In the genomic region with DNA sequence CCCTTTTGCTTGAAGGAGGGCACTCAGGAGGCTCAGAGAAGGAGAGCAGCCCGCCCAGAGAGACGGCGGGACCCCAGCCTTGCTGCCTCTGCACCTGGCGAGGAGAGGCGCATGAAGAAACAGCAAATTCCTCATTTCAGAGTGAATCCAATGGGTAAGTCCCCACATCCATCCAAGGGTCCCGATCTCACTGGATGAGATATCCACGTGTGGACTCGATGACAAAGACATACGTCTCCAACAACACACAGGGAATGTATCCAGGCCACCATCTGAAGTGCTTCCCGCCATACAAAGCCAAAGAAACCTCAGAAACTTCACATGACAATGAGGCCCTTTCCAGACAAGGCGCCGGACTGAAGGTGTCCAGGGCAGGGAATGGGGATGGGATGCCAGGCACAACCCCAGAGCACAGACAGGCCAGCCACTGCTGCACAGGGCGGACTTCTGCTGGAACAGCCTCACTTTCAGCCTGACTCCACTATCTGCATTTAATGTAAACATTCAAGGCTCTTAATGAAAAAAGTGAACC, we compare ENCODE assay signal across 11 cellular contexts. TPM values are rescaled to one million over a fixed set of nuclear protein-coding genes. Genes with fewer than 3 reads are reported as not detected.
DNase-seq lines count a peak whose midpoint lies in the region; ATAC-seq and TF ChIP-seq lines count a peak whose summit lies in the region.
"Had no signal": no experiment of that assay in that cellular context is flagged by ENCODE, and none has a peak within 500 bp of the region (broad histone marks: within the 10 kb centered on the region; RNA-seq: fewer than 3 reads in every experiment).

No MANE protein-coding gene starts in this region.

- H3K4me2 ChIP-seq in SU-DHL-6 (ENCODE audit: low read depth, low read length, poor library complexity, severe bottlenecking): peak overlapping the region; percentile 58

- TF ChIP-seq EP300 in suprapubic skin (IDR thresholded peaks at IDR 0.05): no peak

- no peaks in the 10 kb centered on the region for H3K36me3 ChIP-seq in SU-DHL-6 (ENCODE audit: low read length)
- H3K36me3 ChIP-seq in prostate gland: no peaks in the 10 kb centered on the region
- peaks cover 4% of the 10 kb centered on the region for H3K36me3 ChIP-seq in suprapubic skin

- H3K4me1 Mint-ChIP-seq in T-helper 1 cell treated with Interleukin-12 subunit alpha and Interleukin-12 subunit beta and Interleukin-4 antibody, amounts not matched to agents 30 μg/mL and 1 μg/mL, for 36 hours (ENCODE audit: low read depth): peaks cover 78% of the 10 kb centered on the region
- H3K4me1 Mint-ChIP-seq in effector memory CD8-positive, alpha-beta T cell (ENCODE audit: low read depth in 2 of 2): peaks cover 82 to 89% of the 10 kb centered on the region in 2 donors

- no peak for ATAC-seq in effector memory CD8-positive, alpha-beta T cell (replicated peaks)

- no peaks in the 10 kb centered on the region for H3K27me3 Mint-ChIP-seq in T-helper 1 cell treated with Interleukin-12 subunit alpha and Interleukin-12 subunit beta and Interleukin-4 antibody, amounts not matched to agents 30 μg/mL and 1 μg/mL, for 36 hours (ENCODE audit: low read depth)
- no peaks in the 10 kb centered on the region for H3K27me3 Mint-ChIP-seq in effector memory CD8-positive, alpha-beta T cell

- H3K79me2 ChIP-seq in SU-DHL-6 (ENCODE audit: insufficient read depth, low read length): peaks cover 98% of the 10 kb centered on the region

- intact Hi-C loops in prostate gland (cut with DNase I): no loop called here

- H3K9ac ChIP-seq in SU-DHL-6 (ENCODE audit: low read length): peak overlapping the region; percentile 23

- TF ChIP-seq CTCF in SU-DHL-6 (IDR thresholded peaks at IDR 0.05; ENCODE audit: insufficient read depth, low read length, poor library complexity, severe bottlenecking) (no peak), prostate gland (IDR thresholded peaks at IDR 0.05) (no peak), suprapubic skin (IDR thresholded peaks at IDR 0.05) (no peak)

- peak overlapping the region; percentile 68 for H3K27ac Mint-ChIP-seq in T-helper 1 cell treated with Interleukin-12 subunit alpha and Interleukin-12 subunit beta and Interleukin-4 antibody, amounts not matched to agents 30 μg/mL and 1 μg/mL, for 36 hours
- H3K27ac Mint-ChIP-seq in effector memory CD8-positive, alpha-beta T cell: peak overlapping the region; percentile 91 to 93

- H3K36me3 Mint-ChIP-seq in T-helper 1 cell treated with Interleukin-12 subunit alpha and Interleukin-12 subunit beta and Interleukin-4 antibody, amounts not matched to agents 30 μg/mL and 1 μg/mL, for 36 hours (ENCODE audit: low read depth): peaks cover 34% of the 10 kb centered on the region
- peaks cover 81% of the 10 kb centered on the region for H3K36me3 Mint-ChIP-seq in effector memory CD8-positive, alpha-beta T cell (ENCODE audit: insufficient read depth)

- no peak for TF ChIP-seq POLR2A in prostate gland (IDR thresholded peaks at IDR 0.05)
- TF ChIP-seq POLR2A in suprapubic skin (IDR thresholded peaks at IDR 0.05): no peak

- H3K4me3 Mint-ChIP-seq in T-helper 1 cell treated with Interleukin-12 subunit alpha and Interleukin-12 subunit beta and Interleukin-4 antibody, amounts not matched to agents 30 μg/mL and 1 μg/mL, for 36 hours: peak overlapping the region; percentile 46
- peak overlapping the region; percentile 79 to 96 for H3K4me3 Mint-ChIP-seq in effector memory CD8-positive, alpha-beta T cell

- H3K9me3 ChIP-seq in SU-DHL-6 (ENCODE audit: insufficient read depth, low read length) (no peaks in the 10 kb centered on the region), prostate gland (no peaks in the 10 kb centered on the region), suprapubic skin (no peaks in the 10 kb centered on the region)

- no peak overlapping the region for H3K4me3 ChIP-seq in SU-DHL-6 (ENCODE audit: insufficient read depth, low read length, poor library complexity, severe bottlenecking)
- no peak overlapping the region for H3K4me3 ChIP-seq in prostate gland
- no peak overlapping the region for H3K4me3 ChIP-seq in suprapubic skin

- 78% methylated on average over 13 of the region's 13 CpGs for WGBS in prostate gland
- 85% methylated on average over 8 of the region's 13 CpGs for WGBS in suprapubic skin

- H3K27ac ChIP-seq in SU-DHL-6 (ENCODE audit: low read depth, low read length) (peak overlapping the region; percentile 72), prostate gland (peak overlapping the region; percentile 45 to 69), suprapubic skin (no peak overlapping the region)

- peaks cover 6% of the 10 kb centered on the region; the same call in 1 of the 2 replicates for H4K20me1 ChIP-seq in SU-DHL-6 (ENCODE audit: low read depth, low read length)

- no peaks in the 10 kb centered on the region for H3K9me3 Mint-ChIP-seq in T-helper 1 cell treated with Interleukin-12 subunit alpha and Interleukin-12 subunit beta and Interleukin-4 antibody, amounts not matched to agents 30 μg/mL and 1 μg/mL, for 36 hours
- H3K9me3 Mint-ChIP-seq in effector memory CD8-positive, alpha-beta T cell: no peaks in the 10 kb centered on the region

- peaks cover 41% of the 10 kb centered on the region for H3F3A ChIP-seq in SU-DHL-6 (ENCODE audit: insufficient read depth)

- DNase-seq in T-helper 1 cell (no peak), prostate gland (ENCODE audit: low spot score) (no peak), NCI-H146 treated with DMSO at 0.1 percent for 48 hours (lab: John Stamatoyannopoulos, UW; ENCODE audit: unreplicated experiment) (no peak), suprapubic skin (ENCODE audit: low spot score in 2 of 2) (no peak), NCI-H226 (no peak)
- no peak for DNase-seq in effector memory CD8-positive, alpha-beta T cell
- DNase-seq: islet precursor cell, NCI-H1930, T-helper 9 cell had no signal

- H2AFZ ChIP-seq in SU-DHL-6 (ENCODE audit: low read depth, low read length, severe bottlenecking): no peak overlapping the region

- no peaks in the 10 kb centered on the region for H3K9me2 ChIP-seq in SU-DHL-6 (replicated peaks; ENCODE audit: insufficient read depth, low read length)

- H3K4me1 ChIP-seq in prostate gland (replicated peaks) (peaks cover 19% of the 10 kb centered on the region), suprapubic skin (peaks cover 10% of the 10 kb centered on the region)

- H3K27me3 ChIP-seq in SU-DHL-6 (ENCODE audit: low read length) (no peaks in the 10 kb centered on the region), prostate gland (replicated peaks; ENCODE audit: insufficient read depth) (no peaks in the 10 kb centered on the region), suprapubic skin (no peaks in the 10 kb centered on the region)

RNA-seq across cellular contexts. Expression of gene CCDC88C, which starts 14.5 kb away (rescaled TPM):
- total RNA-seq in prostate gland: 10 to 100 TPM; 32.5 to 54.4 TPM
- 10 to 100 TPM; 16.6 to 25.0 (median 22.8) TPM for total RNA-seq in suprapubic skin
